8 cellular contexts compared by ENCODE assay signal in genomic region chr17:75848523-75849303, GRCh38. TPM values are rescaled to one million over a fixed set of nuclear protein-coding genes. Genes with fewer than 3 reads are reported as not detected.
A peak's percentile ranks its signal among the peaks of the same experiment; 100 is the strongest.
DNase-seq lines count a peak whose midpoint lies in the region; ATAC-seq and TF ChIP-seq lines count a peak whose summit lies in the region.

No MANE protein-coding gene starts in this region.

- H3K27ac ChIP-seq in heart left ventricle = peak overlapping the region; percentile 3 to 99 (median 87)
- H3K27ac ChIP-seq in gastrocnemius medialis = peak overlapping the region; percentile 95 to 99 (median 95)

- H3K4me1 Mint-ChIP-seq in activated naive CD4-positive, alpha-beta T cell treated with anti-CD3 and anti-CD28 coated beads for 36 hours (ENCODE audit: low read depth) = peaks cover 23% of the 10 kb centered on the region

- CTCF ChIA-PET in BJ (lab: Yijun Ruan, JAX) = interaction anchor here (0.6 to 3.4 kb wide), 16 partner anchors 9 to 132 kb away, joined by 3 to 20 read pairs (median 4); partner anchors contain the start of genes GALK1 and TRIM65
- CTCF ChIA-PET in activated naive CD4-positive, alpha-beta T cell treated with anti-CD3 and anti-CD28 coated beads for 36 hours (lab: Charles Lee) = interaction anchor here (0.7 to 4.2 kb wide), 15 partner anchors 9 to 95 kb away, joined by 3 to 23 read pairs (median 5); partner anchors contain the start of gene GALK1

- peak; percentile 18 to 67 (median 38) for ATAC-seq in heart left ventricle
- no peak for ATAC-seq in gastrocnemius medialis
- no peak for ATAC-seq in HG03108 (IDR thresholded peaks at IDR 0.05; ENCODE audit: unreplicated experiment)

- H3K4me3 ChIP-seq in BJ (ENCODE audit: low read depth, low read length) (no peak overlapping the region), heart left ventricle (peak overlapping the region in 1 of 12 donors; percentile 8), gastrocnemius medialis (no peak overlapping the region)

- intact Hi-C loops in activated naive CD4-positive, alpha-beta T cell treated with anti-CD3 and anti-CD28 coated beads for 36 hours (cut with micrococcal nuclease) = no loop called here
- intact Hi-C loops in heart left ventricle (cut with DNase I) = loop anchor here in 4 of 10 donors (2.0 to 10.0 kb wide), 3 partner anchors 46 to 71 kb away; partner anchors contain the start of gene TRIM65 (in 1 of the 4)
- intact Hi-C loops in gastrocnemius medialis (cut with DNase I; ENCODE audit: low total_unique reads) = no loop called here
- intact Hi-C loops in posterior vena cava (cut with DNase I) = loop anchor here in 1 of 2 donors (5.0 kb wide), 1 partner anchor 34 kb away; no protein-coding TSS in a partner anchor

- peaks cover 36 to 100% (median 89%) of the 10 kb centered on the region in 12 donors for H3K4me1 ChIP-seq in heart left ventricle
- peaks cover 81 to 82% of the 10 kb centered on the region in 2 donors for H3K4me1 ChIP-seq in gastrocnemius medialis

- no peak overlapping the region for H3K4me3 Mint-ChIP-seq in activated naive CD4-positive, alpha-beta T cell treated with anti-CD3 and anti-CD28 coated beads for 36 hours

- H3K36me3 ChIP-seq in BJ (ENCODE audit: control insufficient read depth, insufficient read depth, low read length) (peaks cover 29% of the 10 kb centered on the region), heart left ventricle (peaks cover 3 to 77% (median 73%) of the 10 kb centered on the region in 9 donors), gastrocnemius medialis (peaks cover 0 to 61% of the 10 kb centered on the region in 2 donors)

- TF ChIP-seq POLR2A in heart left ventricle (IDR thresholded peaks at IDR 0.05) = no peak
- peak in 1 of 2 donors; percentile 12 for TF ChIP-seq POLR2A in gastrocnemius medialis (IDR thresholded peaks at IDR 0.05)

- H3K27me3 Mint-ChIP-seq in activated naive CD4-positive, alpha-beta T cell treated with anti-CD3 and anti-CD28 coated beads for 36 hours (ENCODE audit: low read depth) = no peaks in the 10 kb centered on the region

- 37 to 50% (median 43%) methylated on average over 16 of the region's 16 CpGs for WGBS in heart left ventricle, 4 donors

- POLR2A ChIA-PET in BJ (lab: Charles Lee) = no interaction called here

- peak; percentile 74 for TF ChIP-seq CTCF in BJ (IDR thresholded peaks at IDR 0.05; ENCODE audit: insufficient read depth, low read depth, low read length)
- peak; percentile 46 to 76 (median 62) for TF ChIP-seq CTCF in heart left ventricle (IDR thresholded peaks at IDR 0.05)
- TF ChIP-seq CTCF in gastrocnemius medialis (IDR thresholded peaks at IDR 0.05 in 4 of 5, conservative IDR thresholded peaks at IDR 0.05 in 1 of 5) = peak; percentile 55 to 72 (median 69)

- DNase-seq in BJ (ENCODE audit: low read depth) (no peak), HT1080 (ENCODE audit: low read depth) (peak; percentile 46), SHP77 (lab: John Stamatoyannopoulos, UW) (peak; percentile 72 to 77), heart left ventricle (peak; percentile 76 to 86 (median 80)), gastrocnemius medialis (peak in 1 of 2 donors; percentile 62), posterior vena cava (ENCODE audit: low spot score) (no peak)
- DNase-seq in activated naive CD4-positive, alpha-beta T cell treated with anti-CD3 and anti-CD28 coated beads for 36 hours = peak; percentile 93

- in situ Hi-C loops in gastrocnemius medialis (cut with MboI; ENCODE audit: low sequenced_read_pairs in 4 of 4) = no loop called here

- H3K27me3 ChIP-seq in BJ (ENCODE audit: control insufficient read depth, insufficient read depth, low read length) (no peaks in the 10 kb centered on the region), heart left ventricle (no peaks in the 10 kb centered on the region), gastrocnemius medialis (no peaks in the 10 kb centered on the region)

- H3K9me3 Mint-ChIP-seq in activated naive CD4-positive, alpha-beta T cell treated with anti-CD3 and anti-CD28 coated beads for 36 hours = no peaks in the 10 kb centered on the region

- H3K9me3 ChIP-seq in heart left ventricle (no peaks in the 10 kb centered on the region), gastrocnemius medialis (no peaks in the 10 kb centered on the region)

- H3K36me3 Mint-ChIP-seq in activated naive CD4-positive, alpha-beta T cell treated with anti-CD3 and anti-CD28 coated beads for 36 hours (ENCODE audit: low read depth) = peaks cover 9% of the 10 kb centered on the region

- H3K27ac Mint-ChIP-seq in activated naive CD4-positive, alpha-beta T cell treated with anti-CD3 and anti-CD28 coated beads for 36 hours = peak overlapping the region; percentile 76

RNA-seq across cellular contexts. Expression of gene UNC13D, which starts 4.5 kb away (rescaled TPM):
- polyA plus RNA-seq in BJ (2011; rRNA removed) (0.28 and 0.40 TPM in 2 replicates), heart left ventricle (1 to 10 TPM; 4.5 to 5.8 TPM)
- 0.51 and 0.62 TPM in 2 replicates for polyA minus RNA-seq in BJ (2011; rRNA and poly(A)+ RNA removed)
- 2.7 TPM in 2 replicates for total RNA-seq in HT1080 (2014; rRNA removed; shearing (Covaris generic))
- 1.7 and 2.1 TPM in 2 replicates for polyA plus RNA-seq in HT1080 (2015; cell fraction: cytosol; rRNA removed)
- polyA plus RNA-seq in HT1080 (2015; cell fraction: nucleus; rRNA removed) = 4.5 TPM in 2 replicates
- total RNA-seq in activated naive CD4-positive, alpha-beta T cell treated with anti-CD3 and anti-CD28 coated beads for 36 hours = 10 to 100 TPM; 98.5 to 99.1 TPM
- total RNA-seq in heart left ventricle (10 to 100 TPM in 2 of 9 donors, 1 to 10 TPM in 7; 2.1 to 28.5 (median 6.0) TPM), gastrocnemius medialis (1 to 10 TPM; 1.3 to 9.4 (median 4.6) TPM), posterior vena cava (10 to 100 TPM in 1 of 2 donors, 1 to 10 TPM in 1; 7.3 to 15.1 TPM)

RNA-seq across cellular contexts. Expression of gene WBP2, which starts 6.4 kb away (rescaled TPM):
- 28.5 and 37.0 TPM in 2 replicates for polyA plus RNA-seq in BJ (2011; rRNA removed)
- polyA minus RNA-seq in BJ (2011; rRNA and poly(A)+ RNA removed) = 19.3 and 23.5 TPM in 2 replicates
- 26.1 and 38.3 TPM in 2 replicates for total RNA-seq in HT1080 (2014; rRNA removed; shearing (Covaris generic))
- 66.4 and 73.4 TPM in 2 replicates for polyA plus RNA-seq in HT1080 (2015; cell fraction: cytosol; rRNA removed)
- polyA plus RNA-seq in HT1080 (2015; cell fraction: nucleus; rRNA removed) = 79.3 and 101 TPM in 2 replicates
- total RNA-seq in activated naive CD4-positive, alpha-beta T cell treated with anti-CD3 and anti-CD28 coated beads for 36 hours = 10 to 100 TPM; 65.0 to 68.7 TPM
- total RNA-seq in heart left ventricle = 100 to 1,000 TPM; 134 to 311 (median 158) TPM
- 100 to 1,000 TPM; 128 to 217 TPM for polyA plus RNA-seq in heart left ventricle
- total RNA-seq in gastrocnemius medialis = 100 to 1,000 TPM; 129 to 259 (median 148) TPM
- 100 to 1,000 TPM in 1 of 2 donors, 10 to 100 TPM in 1; 75.8 to 111 TPM for total RNA-seq in posterior vena cava

RNA-seq across cellular contexts. Expression of gene TRIM47, which starts 29.7 kb away (rescaled TPM):
- polyA plus RNA-seq in BJ (2011; rRNA removed) (2.4 and 3.2 TPM in 2 replicates), heart left ventricle (10 to 100 TPM; 20.1 to 23.3 TPM)
- polyA minus RNA-seq in BJ (2011; rRNA and poly(A)+ RNA removed) = 2.4 and 3.7 TPM in 2 replicates
- 22.7 and 26.6 TPM in 2 replicates for total RNA-seq in HT1080 (2014; rRNA removed; shearing (Covaris generic))
- polyA plus RNA-seq in HT1080 (2015; cell fraction: cytosol; rRNA removed) = 9.6 and 12.6 TPM in 2 replicates
- polyA plus RNA-seq in HT1080 (2015; cell fraction: nucleus; rRNA removed) = 13.6 and 17.1 TPM in 2 replicates
- total RNA-seq in activated naive CD4-positive, alpha-beta T cell treated with anti-CD3 and anti-CD28 coated beads for 36 hours = 1 to 10 TPM; 8.1 to 9.6 TPM
- total RNA-seq in heart left ventricle (10 to 100 TPM; 20.3 to 53.4 (median 31.8) TPM), gastrocnemius medialis (10 to 100 TPM in 3 of 4 donors, 1 to 10 TPM in 1; 9.5 to 18.4 (median 15.5) TPM), posterior vena cava (10 to 100 TPM; 60.8 to 70.9 TPM)

RNA-seq across cellular contexts. Expression of gene TRIM65, which starts 48.0 kb away (rescaled TPM):
- polyA plus RNA-seq in BJ (2011; rRNA removed) = 5.5 and 8.6 TPM in 2 replicates
- polyA minus RNA-seq in BJ (2011; rRNA and poly(A)+ RNA removed) = 6.7 and 8.5 TPM in 2 replicates
- 36.0 and 36.9 TPM in 2 replicates for total RNA-seq in HT1080 (2014; rRNA removed; shearing (Covaris generic))
- polyA plus RNA-seq in HT1080 (2015; cell fraction: cytosol; rRNA removed) = 27.8 and 27.9 TPM in 2 replicates
- polyA plus RNA-seq in HT1080 (2015; cell fraction: nucleus; rRNA removed) = 25.0 and 32.0 TPM in 2 replicates
- total RNA-seq in activated naive CD4-positive, alpha-beta T cell treated with anti-CD3 and anti-CD28 coated beads for 36 hours = 10 to 100 TPM; 24.5 to 25.5 TPM
- 10 to 100 TPM in 3 of 9 donors, 1 to 10 TPM in 6; 6.8 to 16.1 (median 9.5) TPM for total RNA-seq in heart left ventricle
- polyA plus RNA-seq in heart left ventricle = 10 to 100 TPM in 1 of 2 donors, 1 to 10 TPM in 1; 7.5 to 10.5 TPM
- 10 to 100 TPM; 16.5 to 26.1 (median 22.3) TPM for total RNA-seq in gastrocnemius medialis
- total RNA-seq in posterior vena cava = 10 to 100 TPM; 12.8 to 15.7 TPM

RNA-seq across cellular contexts. Expression of gene MRPL38, which starts 56.0 kb away (rescaled TPM):
- polyA plus RNA-seq in BJ (2011; rRNA removed) (22.7 and 60.9 TPM in 2 replicates), heart left ventricle (100 to 1,000 TPM in 1 of 2 donors, 10 to 100 TPM in 1; 79.7 to 111 TPM)
- 39.1 and 47.6 TPM in 2 replicates for polyA minus RNA-seq in BJ (2011; rRNA and poly(A)+ RNA removed)
- 63.8 and 66.9 TPM in 2 replicates for total RNA-seq in HT1080 (2014; rRNA removed; shearing (Covaris generic))
- 50.0 and 64.5 TPM in 2 replicates for polyA plus RNA-seq in HT1080 (2015; cell fraction: cytosol; rRNA removed)
- polyA plus RNA-seq in HT1080 (2015; cell fraction: nucleus; rRNA removed) = 120 and 123 TPM in 2 replicates
- 100 to 1,000 TPM; 109 to 117 TPM for total RNA-seq in activated naive CD4-positive, alpha-beta T cell treated with anti-CD3 and anti-CD28 coated beads for 36 hours
- total RNA-seq in heart left ventricle (100 to 1,000 TPM in 5 of 9 donors, 10 to 100 TPM in 4; 54.8 to 126 (median 106) TPM), gastrocnemius medialis (10 to 100 TPM; 29.9 to 86.7 (median 53.1) TPM), posterior vena cava (10 to 100 TPM; 49.3 to 55.5 TPM)

Comparison
In these comparisons a context has a peak if more than half of its experiments do, and no peak if none do; other contexts are left out.
1. DNase-seq: peak in HT1080 (single experiment), SHP77 (2 of 2), activated naive CD4-positive, alpha-beta T cell treated with anti-CD3 and anti-CD28 coated beads for 36 hours (single experiment) and heart left ventricle (5 of 5); none in BJ (single experiment) and posterior vena cava (single experiment).
2. ATAC-seq: peak in heart left ventricle (4 of 4); none in gastrocnemius medialis (0 of 2) and HG03108 (single experiment).
3. Peak in every context shown above with its lines, with median percentiles within 50 percentile points of each other: CTCF ChIP-seq.